In the genomic region with DNA sequence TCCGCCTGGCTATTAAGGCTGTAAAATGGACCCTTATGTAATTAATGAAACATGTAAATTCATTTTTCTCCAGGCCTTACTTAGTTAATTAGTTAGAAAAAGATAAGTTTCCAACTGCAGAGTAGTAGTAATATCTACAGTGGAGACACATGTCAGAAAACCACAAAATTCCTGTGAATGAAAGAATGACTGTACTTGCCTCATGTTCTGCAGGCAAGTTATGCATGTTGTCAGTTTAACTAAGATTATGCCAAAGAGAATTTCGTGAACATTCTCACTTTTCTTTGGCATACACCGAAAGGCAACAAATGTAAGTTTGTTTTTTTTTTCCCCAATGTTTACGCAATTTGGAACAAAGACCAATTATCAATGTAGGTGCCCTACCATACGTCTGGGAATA, we compare ENCODE assay signal across 1 cellular context.
TF ChIP-seq lines count a peak whose summit lies in the region.

No MANE protein-coding gene starts in this region.

TF ChIP-seq in SK-N-SH, 30 proteins besides CTCF, POLR2A, EP300 and RAD21:
- TF ChIP-seq, protein P1, sequence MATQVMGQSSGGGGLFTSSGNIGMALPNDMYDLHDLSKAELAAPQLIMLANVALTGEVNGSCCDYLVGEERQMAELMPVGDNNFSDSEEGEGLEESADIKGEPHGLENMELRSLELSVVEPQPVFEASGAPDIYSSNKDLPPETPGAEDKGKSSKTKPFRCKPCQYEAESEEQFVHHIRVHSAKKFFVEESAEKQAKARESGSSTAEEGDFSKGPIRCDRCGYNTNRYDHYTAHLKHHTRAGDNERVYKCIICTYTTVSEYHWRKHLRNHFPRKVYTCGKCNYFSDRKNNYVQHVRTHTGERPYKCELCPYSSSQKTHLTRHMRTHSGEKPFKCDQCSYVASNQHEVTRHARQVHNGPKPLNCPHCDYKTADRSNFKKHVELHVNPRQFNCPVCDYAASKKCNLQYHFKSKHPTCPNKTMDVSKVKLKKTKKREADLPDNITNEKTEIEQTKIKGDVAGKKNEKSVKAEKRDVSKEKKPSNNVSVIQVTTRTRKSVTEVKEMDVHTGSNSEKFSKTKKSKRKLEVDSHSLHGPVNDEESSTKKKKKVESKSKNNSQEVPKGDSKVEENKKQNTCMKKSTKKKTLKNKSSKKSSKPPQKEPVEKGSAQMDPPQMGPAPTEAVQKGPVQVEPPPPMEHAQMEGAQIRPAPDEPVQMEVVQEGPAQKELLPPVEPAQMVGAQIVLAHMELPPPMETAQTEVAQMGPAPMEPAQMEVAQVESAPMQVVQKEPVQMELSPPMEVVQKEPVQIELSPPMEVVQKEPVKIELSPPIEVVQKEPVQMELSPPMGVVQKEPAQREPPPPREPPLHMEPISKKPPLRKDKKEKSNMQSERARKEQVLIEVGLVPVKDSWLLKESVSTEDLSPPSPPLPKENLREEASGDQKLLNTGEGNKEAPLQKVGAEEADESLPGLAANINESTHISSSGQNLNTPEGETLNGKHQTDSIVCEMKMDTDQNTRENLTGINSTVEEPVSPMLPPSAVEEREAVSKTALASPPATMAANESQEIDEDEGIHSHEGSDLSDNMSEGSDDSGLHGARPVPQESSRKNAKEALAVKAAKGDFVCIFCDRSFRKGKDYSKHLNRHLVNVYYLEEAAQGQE (IDR thresholded peaks at IDR 0.05; ENCODE audit: low read depth, low read length), result no peak
- TF ChIP-seq, protein P2, sequence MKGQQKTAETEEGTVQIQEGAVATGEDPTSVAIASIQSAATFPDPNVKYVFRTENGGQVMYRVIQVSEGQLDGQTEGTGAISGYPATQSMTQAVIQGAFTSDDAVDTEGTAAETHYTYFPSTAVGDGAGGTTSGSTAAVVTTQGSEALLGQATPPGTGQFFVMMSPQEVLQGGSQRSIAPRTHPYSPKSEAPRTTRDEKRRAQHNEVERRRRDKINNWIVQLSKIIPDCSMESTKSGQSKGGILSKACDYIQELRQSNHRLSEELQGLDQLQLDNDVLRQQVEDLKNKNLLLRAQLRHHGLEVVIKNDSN (IDR thresholded peaks at IDR 0.05; ENCODE audit: borderline replicate concordance, low read depth), result no peak
- TF ChIP-seq, protein P3, sequence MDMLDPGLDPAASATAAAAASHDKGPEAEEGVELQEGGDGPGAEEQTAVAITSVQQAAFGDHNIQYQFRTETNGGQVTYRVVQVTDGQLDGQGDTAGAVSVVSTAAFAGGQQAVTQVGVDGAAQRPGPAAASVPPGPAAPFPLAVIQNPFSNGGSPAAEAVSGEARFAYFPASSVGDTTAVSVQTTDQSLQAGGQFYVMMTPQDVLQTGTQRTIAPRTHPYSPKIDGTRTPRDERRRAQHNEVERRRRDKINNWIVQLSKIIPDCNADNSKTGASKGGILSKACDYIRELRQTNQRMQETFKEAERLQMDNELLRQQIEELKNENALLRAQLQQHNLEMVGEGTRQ (IDR thresholded peaks at IDR 0.05; ENCODE audit: borderline replicate concordance, low read depth, low read length), result no peak
- TF ChIP-seq NRF1 (IDR thresholded peaks at IDR 0.05; ENCODE audit: low read depth, low read length) (no peak), MXI1 (IDR thresholded peaks at IDR 0.05; ENCODE audit: low read depth, low read length) (no peak), TAF1 (IDR thresholded peaks at IDR 0.05; ENCODE audit: borderline replicate concordance, low read depth, low read length) (no peak), TEAD4 (IDR thresholded peaks at IDR 0.05; ENCODE audit: borderline replicate concordance, insufficient read depth) (no peak), JUND (IDR thresholded peaks at IDR 0.05) (no peak), RXRA (IDR thresholded peaks at IDR 0.05; ENCODE audit: borderline replicate concordance, low read depth) (no peak), FOXM1 (IDR thresholded peaks at IDR 0.05; ENCODE audit: low read depth) (no peak), MEF2A (IDR thresholded peaks at IDR 0.05; ENCODE audit: borderline replicate concordance, low read depth) (no peak), GABPA (IDR thresholded peaks at IDR 0.05; ENCODE audit: low read depth) (no peak), POLR2AphosphoS5 (IDR thresholded peaks at IDR 0.05; ENCODE audit: low read depth, low read length) (no peak), YY1 (IDR thresholded peaks at IDR 0.05; ENCODE audit: low read depth) (no peak)
- TF ChIP-seq, protein P4, sequence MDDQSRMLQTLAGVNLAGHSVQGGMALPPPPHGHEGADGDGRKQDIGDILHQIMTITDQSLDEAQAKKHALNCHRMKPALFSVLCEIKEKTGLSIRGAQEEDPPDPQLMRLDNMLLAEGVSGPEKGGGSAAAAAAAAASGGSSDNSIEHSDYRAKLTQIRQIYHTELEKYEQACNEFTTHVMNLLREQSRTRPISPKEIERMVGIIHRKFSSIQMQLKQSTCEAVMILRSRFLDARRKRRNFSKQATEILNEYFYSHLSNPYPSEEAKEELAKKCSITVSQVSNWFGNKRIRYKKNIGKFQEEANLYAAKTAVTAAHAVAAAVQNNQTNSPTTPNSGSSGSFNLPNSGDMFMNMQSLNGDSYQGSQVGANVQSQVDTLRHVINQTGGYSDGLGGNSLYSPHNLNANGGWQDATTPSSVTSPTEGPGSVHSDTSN (IDR thresholded peaks at IDR 0.05), result no peak
- TF ChIP-seq, protein P5, sequence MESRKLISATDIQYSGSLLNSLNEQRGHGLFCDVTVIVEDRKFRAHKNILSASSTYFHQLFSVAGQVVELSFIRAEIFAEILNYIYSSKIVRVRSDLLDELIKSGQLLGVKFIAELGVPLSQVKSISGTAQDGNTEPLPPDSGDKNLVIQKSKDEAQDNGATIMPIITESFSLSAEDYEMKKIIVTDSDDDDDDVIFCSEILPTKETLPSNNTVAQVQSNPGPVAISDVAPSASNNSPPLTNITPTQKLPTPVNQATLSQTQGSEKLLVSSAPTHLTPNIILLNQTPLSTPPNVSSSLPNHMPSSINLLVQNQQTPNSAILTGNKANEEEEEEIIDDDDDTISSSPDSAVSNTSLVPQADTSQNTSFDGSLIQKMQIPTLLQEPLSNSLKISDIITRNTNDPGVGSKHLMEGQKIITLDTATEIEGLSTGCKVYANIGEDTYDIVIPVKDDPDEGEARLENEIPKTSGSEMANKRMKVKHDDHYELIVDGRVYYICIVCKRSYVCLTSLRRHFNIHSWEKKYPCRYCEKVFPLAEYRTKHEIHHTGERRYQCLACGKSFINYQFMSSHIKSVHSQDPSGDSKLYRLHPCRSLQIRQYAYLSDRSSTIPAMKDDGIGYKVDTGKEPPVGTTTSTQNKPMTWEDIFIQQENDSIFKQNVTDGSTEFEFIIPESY (IDR thresholded peaks at IDR 0.05; ENCODE audit: borderline replicate concordance, low read depth), result no peak
